In the genomic region with DNA sequence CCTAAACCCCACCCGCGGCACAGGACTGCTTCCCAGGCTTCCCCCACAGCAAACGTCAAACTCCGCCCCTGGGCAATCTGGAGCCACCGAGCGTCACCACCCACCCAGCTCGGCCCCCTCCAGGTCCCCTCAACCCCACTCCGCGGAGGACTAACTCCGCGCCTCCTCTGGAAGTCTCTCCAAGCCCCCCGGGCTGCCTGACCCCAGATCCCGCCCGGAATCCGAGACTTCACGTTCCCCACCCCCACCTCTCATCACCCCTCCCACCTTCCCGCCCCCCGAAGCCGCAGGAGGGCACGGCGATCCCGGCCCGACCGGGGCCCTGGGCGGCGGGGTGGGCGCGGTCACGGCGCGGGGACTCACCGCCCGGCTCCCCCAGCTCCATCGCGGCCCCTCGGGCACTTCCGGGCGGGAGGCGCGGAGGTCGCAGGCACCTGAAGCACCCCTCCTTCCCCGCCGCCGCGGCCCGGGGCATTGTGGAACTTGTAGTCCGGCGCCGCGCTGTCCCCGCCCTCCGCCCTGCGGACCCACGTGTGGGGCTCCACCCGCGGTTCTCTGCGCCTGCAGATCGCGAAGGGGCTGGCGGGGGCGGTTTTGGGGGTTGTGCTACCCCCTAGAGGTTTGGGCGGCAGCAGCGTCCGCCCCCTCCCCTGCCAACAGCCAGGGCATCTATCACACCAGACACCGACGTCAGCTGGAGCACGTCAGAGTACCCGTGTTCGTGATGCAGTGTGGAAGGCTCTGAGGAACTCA, we compare ENCODE assay signal across 7 cellular contexts.
DNase-seq lines count a peak whose midpoint lies in the region; ATAC-seq and TF ChIP-seq lines count a peak whose summit lies in the region.

A gene with protein sequence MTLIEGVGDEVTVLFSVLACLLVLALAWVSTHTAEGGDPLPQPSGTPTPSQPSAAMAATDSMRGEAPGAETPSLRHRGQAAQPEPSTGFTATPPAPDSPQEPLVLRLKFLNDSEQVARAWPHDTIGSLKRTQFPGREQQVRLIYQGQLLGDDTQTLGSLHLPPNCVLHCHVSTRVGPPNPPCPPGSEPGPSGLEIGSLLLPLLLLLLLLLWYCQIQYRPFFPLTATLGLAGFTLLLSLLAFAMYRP (minus strand): TSS at position 423 of the 753 bp plus-strand sequence. CDS start 930 bp downstream, outside the sequence.

- peak; percentile 35 for ATAC-seq in GM18505 (IDR thresholded peaks at IDR 0.05; ENCODE audit: unreplicated experiment)
- ATAC-seq in HG02642 (IDR thresholded peaks at IDR 0.05; ENCODE audit: poor library complexity, unreplicated experiment), result peak; percentile 53

- H3K27ac ChIP-seq in layer of hippocampus (ENCODE audit: low read depth, low read length), result peak within 1 kb of the TSS; percentile 88

- DNase-seq in NCI-H1417 treated with DMSO at 0.1 percent for 48 hours (lab: John Stamatoyannopoulos, UW) (peak; percentile 57), cardiac fibroblast (ENCODE audit: low read depth in 2 of 2) (peak; percentile 46 to 61)
- peak; percentile 82 for DNase-seq in stimulated activated CD4-positive, alpha-beta T cell treated with anti-CD3 and anti-CD28 coated beads, Interleukin-1b, Interleukin-23, amount 100 ng/mL, for 48 hours

- TF ChIP-seq CTCF in WI38 (IDR thresholded peaks at IDR 0.05; ENCODE audit: low read depth, low read length) (no peak), cardiac fibroblast (IDR thresholded peaks at IDR 0.05; ENCODE audit: low read depth, low read length) (no peak)

- peak; percentile 63 for TF ChIP-seq POLR2A in GM18505 (IDR thresholded peaks at IDR 0.05; ENCODE audit: borderline replicate concordance, extremely low read depth, insufficient read depth, insufficient read length)

- H3K4me3 ChIP-seq in WI38 (ENCODE audit: low read depth, low read length), result peak within 1 kb of the TSS; percentile 67
- H3K4me3 ChIP-seq in cardiac fibroblast (replicated peaks in 1 of 2; ENCODE audit: low read depth in 2 of 2, low read length in 2 of 2), result peak within 1 kb of the TSS; percentile 73 to 76

- no peaks in the 10 kb centered on the region for H3K27me3 ChIP-seq in layer of hippocampus (ENCODE audit: control insufficient read depth, insufficient read depth, low read length)

Comparison
In these comparisons a context has a peak if more than half of its experiments do, and no peak if none do; other contexts are left out.
1. Peak in every context shown above with its lines: DNase-seq, ATAC-seq, H3K4me3 ChIP-seq and H3K27ac ChIP-seq.